In genomic region chr4:61292322-61292721, GRCh38 we compare ENCODE assay signal across 8 cellular contexts.
"Had no signal": no experiment of that assay in that cellular context is flagged by ENCODE, and none has a peak within 500 bp of the region (broad histone marks: within the 10 kb centered on the region; RNA-seq: fewer than 3 reads in every experiment).

No MANE protein-coding gene starts in this region.

- H3K27me3 Mint-ChIP-seq: IgD-negative memory B cell had no signal

- ATAC-seq: GM23338, HepG2 had no signal

- H3K27ac Mint-ChIP-seq: IgD-negative memory B cell had no signal

- H3K36me3 Mint-ChIP-seq: IgD-negative memory B cell had no signal

- H3K4me2 ChIP-seq: GM23338 had no signal

- H3K9me3 Mint-ChIP-seq: GM23338, H9 had no signal

- H2AFZ ChIP-seq: GM23338 had no signal

- H3K4me3 Mint-ChIP-seq: GM23338, H9, IgD-negative memory B cell had no signal

- FAIRE-seq: H54, HepG2 had no signal

- H3K27ac ChIP-seq: HL-60 had no signal

- H3K4me3 ChIP-seq: GM23338 had no signal

- H3K4me1 Mint-ChIP-seq: IgD-negative memory B cell had no signal

- DNase-seq: H9, HCEC 1CT, KBM-7 had no signal
